ENCODE assay signal across 8 cellular contexts in genomic region chr7:131513245-131514061, GRCh38. TPM values are rescaled to one million over a fixed set of nuclear protein-coding genes. Genes with fewer than 3 reads are reported as not detected.
DNase-seq lines count a peak whose midpoint lies in the region; ATAC-seq and TF ChIP-seq lines count a peak whose summit lies in the region.

No MANE protein-coding gene starts in this region.

- ATAC-seq in GM19395 (IDR thresholded peaks at IDR 0.05; ENCODE audit: unreplicated experiment) (peak; percentile 94), HG03558 (IDR thresholded peaks at IDR 0.05; ENCODE audit: extremely low read depth, unreplicated experiment) (peak; percentile 81), lung (ENCODE audit: insufficient read depth, low FRiP score) (peak; percentile 84)

- WGBS in lung, 2 donors, result 40 to 42% methylated on average over 11 of the region's 11 CpGs

- H3K36me3 ChIP-seq in lung (ENCODE audit: control insufficient read depth in 2 of 2, insufficient read depth in 2 of 2, low read length in 2 of 2), result peaks cover 0 to 10% of the 10 kb centered on the region in 2 donors

- H3K27me3 ChIP-seq in lung (ENCODE audit: control insufficient read depth, insufficient read depth), result no peaks in the 10 kb centered on the region

- TF ChIP-seq CTCF in C4-2B (conservative IDR thresholded peaks at IDR 0.05), result peak; percentile 99
- TF ChIP-seq CTCF in lung (IDR thresholded peaks at IDR 0.05; ENCODE audit: control extremely low read depth, extremely low read depth), result peak; percentile 90

- H3K27ac ChIP-seq in C4-2B, result peak overlapping the region; percentile 4; the same call in 1 of the 2 replicates
- peak overlapping the region in 1 of 2 donors; percentile 45 for H3K27ac ChIP-seq in lung (ENCODE audit: low read depth in 1 of 2, low read length in 1 of 2)

- H3K4me3 ChIP-seq in lung, result no peak overlapping the region

- no peaks in the 10 kb centered on the region for H3K9me3 ChIP-seq in lung (ENCODE audit: control insufficient read depth in 2 of 2, insufficient read depth in 1 of 2, low read length in 1 of 2)

- peak; percentile 84 for DNase-seq in NCI-H748 (lab: John Stamatoyannopoulos, UW; ENCODE audit: unreplicated experiment)
- DNase-seq in activated CD4-positive, alpha-beta T cell treated with anti-CD3 and anti-CD28 coated beads, Interleukin-2, amount 50 U/mL, for 4 hours, result peak; percentile 71 to 73
- DNase-seq in dermis microvascular lymphatic vessel endothelial cell (ENCODE audit: low read depth in 2 of 2), result peak; percentile 81 to 91
- peak; percentile 85 for DNase-seq in lung (ENCODE audit: low spot score)
- peak; percentile 61 to 84 (median 73) for DNase-seq in stimulated activated CD4-positive, alpha-beta T cell treated with anti-CD3 and anti-CD28 coated beads, TNF-alpha, amount 100 ng/mL, for 48 hours (ENCODE audit: low read depth in 3 of 3)

- H3K4me1 ChIP-seq in lung (ENCODE audit: control insufficient read depth in 2 of 2, insufficient read depth in 2 of 2, low read length in 2 of 2), result peaks cover 0 to 9% of the 10 kb centered on the region in 2 donors

RNA-seq across cellular contexts. Expression of gene PODXL, which starts 43.0 kb away (rescaled TPM):
- total RNA-seq in dermis microvascular lymphatic vessel endothelial cell (194 and 210 TPM in 2 replicates), lung (100 to 1,000 TPM in 1 of 2 donors, 10 to 100 TPM in 1; 71.2 to 133 TPM)
- 10 to 100 TPM; 24.3 to 44.0 TPM for polyA plus RNA-seq in lung
